ENCODE assay signal across 1 cellular context in genomic region chr1:117169871-117170596, GRCh38.
TF ChIP-seq lines count a peak whose summit lies in the region.

No MANE protein-coding gene starts in this region.

TF ChIP-seq in GM23338, 12 proteins besides CTCF, POLR2A, EP300 and RAD21 (continued from another document):
- TF ChIP-seq ZNF462 (CRISPR knock-in tag; IDR thresholded peaks at IDR 0.05) (no peak), EZH2 (IDR thresholded peaks at IDR 0.05; ENCODE audit: low read depth, unreplicated experiment) (no peak), NANOG (IDR thresholded peaks at IDR 0.05; ENCODE audit: borderline replicate concordance) (no peak), ETS1 (IDR thresholded peaks at IDR 0.05) (no peak), REST (IDR thresholded peaks at IDR 0.05; ENCODE audit: unreplicated experiment) (no peak), CREB1 (CRISPR knock-in tag; IDR thresholded peaks at IDR 0.05; ENCODE audit: low read depth) (no peak), EZH2phosphoT487 (IDR thresholded peaks at IDR 0.05; ENCODE audit: unreplicated experiment) (no peak)
